ENCODE assay signal across 8 cellular contexts in the genomic region with DNA sequence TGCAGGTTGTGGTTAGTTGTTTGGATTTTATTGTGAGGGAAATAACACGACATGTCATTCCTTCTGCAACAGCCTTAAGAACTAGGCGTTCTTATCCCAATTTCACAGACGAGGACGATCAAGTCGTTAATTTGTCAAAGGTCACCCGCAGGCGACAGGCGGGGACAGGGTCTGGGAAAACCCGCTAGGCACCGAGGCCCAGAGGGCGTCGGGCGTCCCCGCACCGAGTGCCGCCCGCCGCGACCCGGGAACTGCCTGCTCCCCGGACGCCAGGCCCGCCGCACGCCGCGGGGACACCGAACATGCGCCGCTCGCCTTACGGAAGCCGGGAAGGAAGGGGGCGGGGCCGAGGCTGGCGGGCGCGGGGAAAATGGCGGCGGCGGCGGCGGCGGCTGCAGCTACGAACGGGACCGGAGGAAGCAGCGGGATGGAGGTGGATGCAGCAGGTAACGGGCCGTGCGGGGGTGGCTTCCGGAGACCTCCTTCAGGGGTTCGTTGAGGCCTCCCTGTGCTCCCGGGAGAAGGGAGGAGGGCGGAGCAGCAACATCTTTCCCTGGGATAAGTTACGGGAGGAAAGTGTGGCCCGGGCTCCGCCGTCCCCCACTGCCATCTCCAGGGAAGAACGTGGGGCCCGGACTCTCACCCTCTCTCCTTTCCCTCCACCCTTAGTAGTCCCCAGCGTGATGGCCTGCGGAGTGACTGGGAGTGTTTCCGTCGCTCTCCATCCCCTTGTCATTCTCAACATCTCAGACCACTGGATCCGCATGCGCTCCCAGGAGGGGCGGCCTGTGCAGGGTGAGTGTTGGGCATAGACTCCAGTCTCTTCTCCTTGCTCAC. TPM values are rescaled to one million over a fixed set of nuclear protein-coding genes. Genes with fewer than 3 reads are reported as not detected.
DNase-seq lines count a peak whose midpoint lies in the region; ATAC-seq and TF ChIP-seq lines count a peak whose summit lies in the region.

Gene COPS6 (plus strand): TSS at position 349 of the 837 bp plus-strand sequence. CDS start 22 bp downstream, at position 371.

- H3K4me3 ChIP-seq in ectodermal cell (ENCODE audit: insufficient read depth, low read depth, low read length) (peak within 1 kb of the TSS; percentile 81), lower lobe of right lung (peak within 1 kb of the TSS; percentile 89)

- H3K36me3 ChIP-seq in ectodermal cell (ENCODE audit: control insufficient read depth, insufficient read depth, low read length) (peaks cover 23% of the 10 kb centered on the region), lower lobe of right lung (peaks cover 35% of the 10 kb centered on the region)

- ATAC-seq in HG03039 (IDR thresholded peaks at IDR 0.05; ENCODE audit: unreplicated experiment) (peak; percentile 52), lower lobe of right lung (peak; percentile 93 to 94), GM18873 (IDR thresholded peaks at IDR 0.05; ENCODE audit: low FRiP score, unreplicated experiment) (no peak)
- ATAC-seq in activated CD8-positive, alpha-beta T cell treated with anti-CD3 and anti-CD28 coated beads, Interleukin-2, amount 10 ng/mL, durations not matched to agents 7 days and 5 days = peak; percentile 69

- H3K27me3 Mint-ChIP-seq in activated CD8-positive, alpha-beta T cell treated with anti-CD3 and anti-CD28 coated beads, Interleukin-2, amount 10 ng/mL, durations not matched to agents 7 days and 5 days (ENCODE audit: low read depth) = no peaks in the 10 kb centered on the region

- H3K27me3 ChIP-seq in ectodermal cell (ENCODE audit: control insufficient read depth, insufficient read depth, low read length, poor library complexity, severe bottlenecking) = no peaks in the 10 kb centered on the region
- no peaks in the 10 kb centered on the region for H3K27me3 ChIP-seq in lower lobe of right lung (ENCODE audit: low read depth)

- DNase-seq in GM03348 (ENCODE audit: low spot score) (peak; percentile 91), NCI-H69 (lab: John Stamatoyannopoulos, UW) (peak; percentile 92), lower lobe of right lung (peak; percentile 91)
- peak; percentile 86 for DNase-seq in activated CD8-positive, alpha-beta T cell treated with anti-CD3 and anti-CD28 coated beads, Interleukin-2, amount 10 ng/mL, durations not matched to agents 7 days and 5 days
- DNase-seq in stimulated activated CD4-positive, alpha-beta T cell treated with anti-CD3 and anti-CD28 coated beads, TNF-alpha, amount 100 ng/mL, for 1 hour (ENCODE audit: low read depth in 3 of 3, low spot score in 1 of 3) = peak; percentile 63 to 90 (median 73)

- H3K4me3 Mint-ChIP-seq in activated CD8-positive, alpha-beta T cell treated with anti-CD3 and anti-CD28 coated beads, Interleukin-2, amount 10 ng/mL, durations not matched to agents 7 days and 5 days = peak within 1 kb of the TSS; percentile 91

- POLR2A ChIA-PET in activated CD8-positive, alpha-beta T cell treated with anti-CD3 and anti-CD28 coated beads, Interleukin-2, amount 10 ng/mL, durations not matched to agents 7 days and 5 days (lab: Charles Lee) = interaction anchor here (0.6 to 6.3 kb wide), 3 partner anchors 9 to 62 kb away, joined by 3 to 57 read pairs (median 4); partner anchors contain the start of genes AP4M1 and MCM7

- no peaks in the 10 kb centered on the region for H3K9me3 Mint-ChIP-seq in activated CD8-positive, alpha-beta T cell treated with anti-CD3 and anti-CD28 coated beads, Interleukin-2, amount 10 ng/mL, durations not matched to agents 7 days and 5 days (ENCODE audit: insufficient read depth)

- no peak for TF ChIP-seq CTCF in lower lobe of right lung (IDR thresholded peaks at IDR 0.05)

- H3K27ac Mint-ChIP-seq in activated CD8-positive, alpha-beta T cell treated with anti-CD3 and anti-CD28 coated beads, Interleukin-2, amount 10 ng/mL, durations not matched to agents 7 days and 5 days = peak within 1 kb of the TSS; percentile 93

- H3K4me1 ChIP-seq in ectodermal cell (ENCODE audit: control insufficient read depth, insufficient read depth, low read length) (peaks cover 5% of the 10 kb centered on the region), lower lobe of right lung (peaks cover 25% of the 10 kb centered on the region)

- H3K27ac ChIP-seq in ectodermal cell (ENCODE audit: insufficient read depth, low read depth, low read length, poor library complexity, severe bottlenecking) (peak within 1 kb of the TSS; percentile 61), lower lobe of right lung (peak within 1 kb of the TSS; percentile 84)

- peaks cover 42% of the 10 kb centered on the region for H3K4me1 Mint-ChIP-seq in activated CD8-positive, alpha-beta T cell treated with anti-CD3 and anti-CD28 coated beads, Interleukin-2, amount 10 ng/mL, durations not matched to agents 7 days and 5 days (ENCODE audit: low read depth)

- CTCF ChIA-PET in activated CD8-positive, alpha-beta T cell treated with anti-CD3 and anti-CD28 coated beads, Interleukin-2, amount 10 ng/mL, durations not matched to agents 7 days and 5 days (lab: Charles Lee) = interaction anchor here (1.1 kb wide), 2 partner anchors 13 to 39 kb away, joined by 4 to 5 read pairs; partner anchors contain the start of genes AP4M1, MCM7 and ZSCAN21

- H3K9me3 ChIP-seq in ectodermal cell (ENCODE audit: control insufficient read depth, low read length) (no peaks in the 10 kb centered on the region), lower lobe of right lung (no peaks in the 10 kb centered on the region)

- peaks cover 36% of the 10 kb centered on the region for H3K36me3 Mint-ChIP-seq in activated CD8-positive, alpha-beta T cell treated with anti-CD3 and anti-CD28 coated beads, Interleukin-2, amount 10 ng/mL, durations not matched to agents 7 days and 5 days (ENCODE audit: low read depth)

- WGBS in ectodermal cell, 2 experiments = 1% methylated on average over 68 of the region's 68 CpGs

- intact Hi-C loops in lower lobe of right lung (cut with DNase I) = no loop called here

RNA-seq across cellular contexts. Expression of gene COPS6, which starts in this region (rescaled TPM):
- 10 to 100 TPM; 74.0 to 78.3 TPM for total RNA-seq in activated CD8-positive, alpha-beta T cell treated with anti-CD3 and anti-CD28 coated beads, Interleukin-2, amount 10 ng/mL, durations not matched to agents 7 days and 5 days
- 124 TPM for polyA plus RNA-seq in ectodermal cell (2013, experiment 1 of 4)
- 133 TPM for polyA plus RNA-seq in ectodermal cell (2013, experiment 2 of 4)
- polyA plus RNA-seq in ectodermal cell (2013, experiment 3 of 4) = 92.4 TPM
- 105 TPM for polyA plus RNA-seq in ectodermal cell (2013, experiment 4 of 4)
- total RNA-seq in lower lobe of right lung = 70.6 TPM
